ENCODE assay signal across 28 cellular contexts in genomic region chr2:129314120-129314519, GRCh38.
"Had no signal": no experiment of that assay in that cellular context is flagged by ENCODE, and none has a peak within 500 bp of the region (broad histone marks: within the 10 kb centered on the region; RNA-seq: fewer than 3 reads in every experiment).

No MANE protein-coding gene starts in this region.

- H3K27me3 ChIP-seq: stomach, suprapubic skin, testis, thyroid gland, tibial artery, tibial nerve, transverse colon, upper lobe of right lung, uterus, vagina had no signal

- H3K36me3 ChIP-seq: stomach, suprapubic skin, thoracic aorta, thyroid gland, tibial artery, tibial nerve, transverse colon, upper lobe of right lung, uterus, vagina had no signal

- H3K4me1 ChIP-seq: stomach, suprapubic skin, testis, thyroid gland, tibial artery, tibial nerve, transverse colon, upper lobe of right lung, uterus, vagina had no signal

- DNase-seq: stimulated activated CD4-positive, alpha-beta T cell treated with anti-CD3 and anti-CD28 coated beads, Interleukin-2, amount 100 ng/mL, for 24 hours; stimulated activated CD4-positive, alpha-beta T cell treated with anti-CD3 and anti-CD28 coated beads, Interleukin-2, amount 100 ng/mL, for 48 hours; stimulated activated CD4-positive, alpha-beta T cell treated with anti-CD3 and anti-CD28 coated beads, Interleukin-4, amount 100 ng/mL, for 1 hour; stimulated activated CD4-positive, alpha-beta T cell treated with anti-CD3 and anti-CD28 coated beads, Interleukin-4, amount 100 ng/mL, for 24 hours; stimulated activated CD4-positive, alpha-beta T cell treated with anti-CD3 and anti-CD28 coated beads, Interleukin-4, amount 100 ng/mL, for 4 hours; stimulated activated CD8-positive, alpha-beta memory T cell treated with anti-CD3 and anti-CD28 coated beads, Interleukin-4, amount 100 ng/mL, for 48 hours; stimulated activated naive B cell treated with anti-CD40 and anti-IgM and Interleukin-4, amounts not matched to agents 10 μg/mL and 1 μg/mL and 100 μg/mL, for 72 hours; stimulated activated naive CD4-positive, alpha-beta T cell; stimulated activated naive CD4-positive, alpha-beta T cell treated with Interleukin-2 at 50 U/mL for 16 hours; stimulated activated naive CD8-positive, alpha-beta T cell treated with anti-CD3 and anti-CD28 coated beads, Interleukin-15, amount 100 ng/mL, for 72 hours; stimulated activated naive CD8-positive, alpha-beta T cell treated with anti-CD3 and anti-CD28 coated beads, Interleukin-15, Interleukin-2, amounts not matched to agents 100 U/mL and 50 U/mL, for 24 hours; stomach; substantia nigra; testis; thyroid gland; tibial artery; transverse colon; trophoblast cell; upper lobe of right lung; uterus had no signal

- H3K27ac Mint-ChIP-seq: stimulated activated effector memory CD8-positive, alpha-beta T cell treated with anti-CD3 and anti-CD28 coated beads, Interleukin-12 subunit alpha, Interleukin-12 subunit beta, amount 100 ng/mL, for 72 hours; stimulated activated memory B cell treated with anti-CD40 and anti-IgM and Interleukin-4, amounts not matched to agents 10 μg/mL and 1 μg/mL and 100 μg/mL, for 72 hours; stimulated activated naive B cell treated with anti-CD40 and anti-IgM and Interleukin-4, amounts not matched to agents 10 μg/mL and 1 μg/mL and 100 μg/mL, for 72 hours; stimulated activated naive CD8-positive, alpha-beta T cell treated with anti-CD3 and anti-CD28 coated beads, Interleukin-15, Interleukin-2, amounts not matched to agents 100 ng/mL and 50 ng/mL, for 24 hours; type B pancreatic cell had no signal

- H3K4me3 Mint-ChIP-seq: stimulated activated effector memory CD8-positive, alpha-beta T cell treated with anti-CD3 and anti-CD28 coated beads, Interleukin-12 subunit alpha, Interleukin-12 subunit beta, amount 100 ng/mL, for 72 hours; stimulated activated memory B cell treated with anti-CD40 and anti-IgM and Interleukin-4, amounts not matched to agents 10 μg/mL and 1 μg/mL and 100 μg/mL, for 72 hours; stimulated activated naive B cell treated with anti-CD40 and anti-IgM and Interleukin-4, amounts not matched to agents 10 μg/mL and 1 μg/mL and 100 μg/mL, for 72 hours; stimulated activated naive CD8-positive, alpha-beta T cell treated with anti-CD3 and anti-CD28 coated beads, Interleukin-15, amount 100 ng/mL, for 72 hours; stimulated activated naive CD8-positive, alpha-beta T cell treated with anti-CD3 and anti-CD28 coated beads, Interleukin-15, Interleukin-2, amounts not matched to agents 100 ng/mL and 50 ng/mL, for 24 hours; type B pancreatic cell had no signal

- H3K9me3 ChIP-seq: stomach, suprapubic skin, testis, thoracic aorta, thyroid gland, tibial artery, transverse colon, upper lobe of right lung, uterus, vagina had no signal

- H3K9me3 Mint-ChIP-seq: stimulated activated memory B cell treated with anti-CD40 and anti-IgM and Interleukin-4, amounts not matched to agents 10 μg/mL and 1 μg/mL and 100 μg/mL, for 72 hours; stimulated activated naive B cell treated with anti-CD40 and anti-IgM and Interleukin-4, amounts not matched to agents 10 μg/mL and 1 μg/mL and 100 μg/mL, for 72 hours; stimulated activated naive CD8-positive, alpha-beta T cell treated with anti-CD3 and anti-CD28 coated beads, Interleukin-15, amount 100 ng/mL, for 72 hours; stimulated activated naive CD8-positive, alpha-beta T cell treated with anti-CD3 and anti-CD28 coated beads, Interleukin-15, Interleukin-2, amounts not matched to agents 100 ng/mL and 50 ng/mL, for 24 hours; type B pancreatic cell had no signal

- H3K4me1 Mint-ChIP-seq: stimulated activated effector memory CD8-positive, alpha-beta T cell treated with anti-CD3 and anti-CD28 coated beads, Interleukin-12 subunit alpha, Interleukin-12 subunit beta, amount 100 ng/mL, for 72 hours; stimulated activated memory B cell treated with anti-CD40 and anti-IgM and Interleukin-4, amounts not matched to agents 10 μg/mL and 1 μg/mL and 100 μg/mL, for 72 hours; stimulated activated naive B cell treated with anti-CD40 and anti-IgM and Interleukin-4, amounts not matched to agents 10 μg/mL and 1 μg/mL and 100 μg/mL, for 72 hours; stimulated activated naive CD8-positive, alpha-beta T cell treated with anti-CD3 and anti-CD28 coated beads, Interleukin-15, amount 100 ng/mL, for 72 hours had no signal

- H3K4me3 ChIP-seq: stomach, suprapubic skin, testis, thoracic aorta, thyroid gland, tibial artery, tibial nerve, transverse colon, upper lobe of right lung, uterus, vagina had no signal

- ATAC-seq: stimulated activated effector memory CD8-positive, alpha-beta T cell treated with anti-CD3 and anti-CD28 coated beads, Interleukin-12 subunit alpha, Interleukin-12 subunit beta, amount 100 ng/mL, for 72 hours; stimulated activated memory B cell treated with anti-CD40 and anti-IgM and Interleukin-4, amounts not matched to agents 10 μg/mL and 1 μg/mL and 100 μg/mL, for 72 hours; stimulated activated naive B cell treated with anti-CD40 and anti-IgM and Interleukin-4, amounts not matched to agents 10 μg/mL and 1 μg/mL and 100 μg/mL, for 72 hours; stimulated activated naive CD8-positive, alpha-beta T cell treated with anti-CD3 and anti-CD28 coated beads, Interleukin-15, amount 100 ng/mL, for 72 hours; stimulated activated naive CD8-positive, alpha-beta T cell treated with anti-CD3 and anti-CD28 coated beads, Interleukin-15, Interleukin-2, amounts not matched to agents 100 U/mL and 50 U/mL, for 24 hours; upper lobe of right lung had no signal

- H3K27ac ChIP-seq: stomach, suprapubic skin, testis, thoracic aorta, thyroid gland, tibial artery, tibial nerve, transverse colon, upper lobe of right lung, uterus, vagina had no signal

- H3K36me3 Mint-ChIP-seq: stimulated activated effector memory CD8-positive, alpha-beta T cell treated with anti-CD3 and anti-CD28 coated beads, Interleukin-12 subunit alpha, Interleukin-12 subunit beta, amount 100 ng/mL, for 72 hours; stimulated activated memory B cell treated with anti-CD40 and anti-IgM and Interleukin-4, amounts not matched to agents 10 μg/mL and 1 μg/mL and 100 μg/mL, for 72 hours; stimulated activated naive B cell treated with anti-CD40 and anti-IgM and Interleukin-4, amounts not matched to agents 10 μg/mL and 1 μg/mL and 100 μg/mL, for 72 hours; type B pancreatic cell had no signal

- H3K27me3 Mint-ChIP-seq: stimulated activated memory B cell treated with anti-CD40 and anti-IgM and Interleukin-4, amounts not matched to agents 10 μg/mL and 1 μg/mL and 100 μg/mL, for 72 hours; stimulated activated naive B cell treated with anti-CD40 and anti-IgM and Interleukin-4, amounts not matched to agents 10 μg/mL and 1 μg/mL and 100 μg/mL, for 72 hours; stimulated activated naive CD8-positive, alpha-beta T cell treated with anti-CD3 and anti-CD28 coated beads, Interleukin-15, amount 100 ng/mL, for 72 hours; stimulated activated naive CD8-positive, alpha-beta T cell treated with anti-CD3 and anti-CD28 coated beads, Interleukin-15, Interleukin-2, amounts not matched to agents 100 ng/mL and 50 ng/mL, for 24 hours; type B pancreatic cell had no signal
